In the genomic region with DNA sequence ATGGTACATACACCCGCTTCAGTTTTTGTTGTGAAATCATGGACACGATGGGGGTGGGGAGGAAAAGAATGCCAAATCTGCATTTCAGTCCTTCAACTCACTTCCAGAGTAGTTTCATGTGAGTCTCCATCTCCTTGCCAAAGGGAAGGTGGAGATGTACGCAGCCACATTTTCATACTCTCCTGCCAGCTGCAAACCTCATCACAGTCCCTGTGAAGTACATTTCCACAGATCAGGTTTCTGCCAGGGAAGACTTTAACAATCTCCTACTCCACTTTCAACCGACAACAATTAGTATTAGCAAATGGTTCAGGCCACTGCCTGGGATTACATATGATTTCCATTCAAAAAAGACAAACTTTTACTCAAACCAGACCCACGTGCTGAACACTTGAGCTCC, we compare ENCODE assay signal across 1 cellular context.
TF ChIP-seq lines count a peak whose summit lies in the region.

No MANE protein-coding gene starts in this region.

TF ChIP-seq in K562, 482 proteins besides CTCF, POLR2A, EP300 and RAD21 (continued from another document):
- TF ChIP-seq, protein P1, sequence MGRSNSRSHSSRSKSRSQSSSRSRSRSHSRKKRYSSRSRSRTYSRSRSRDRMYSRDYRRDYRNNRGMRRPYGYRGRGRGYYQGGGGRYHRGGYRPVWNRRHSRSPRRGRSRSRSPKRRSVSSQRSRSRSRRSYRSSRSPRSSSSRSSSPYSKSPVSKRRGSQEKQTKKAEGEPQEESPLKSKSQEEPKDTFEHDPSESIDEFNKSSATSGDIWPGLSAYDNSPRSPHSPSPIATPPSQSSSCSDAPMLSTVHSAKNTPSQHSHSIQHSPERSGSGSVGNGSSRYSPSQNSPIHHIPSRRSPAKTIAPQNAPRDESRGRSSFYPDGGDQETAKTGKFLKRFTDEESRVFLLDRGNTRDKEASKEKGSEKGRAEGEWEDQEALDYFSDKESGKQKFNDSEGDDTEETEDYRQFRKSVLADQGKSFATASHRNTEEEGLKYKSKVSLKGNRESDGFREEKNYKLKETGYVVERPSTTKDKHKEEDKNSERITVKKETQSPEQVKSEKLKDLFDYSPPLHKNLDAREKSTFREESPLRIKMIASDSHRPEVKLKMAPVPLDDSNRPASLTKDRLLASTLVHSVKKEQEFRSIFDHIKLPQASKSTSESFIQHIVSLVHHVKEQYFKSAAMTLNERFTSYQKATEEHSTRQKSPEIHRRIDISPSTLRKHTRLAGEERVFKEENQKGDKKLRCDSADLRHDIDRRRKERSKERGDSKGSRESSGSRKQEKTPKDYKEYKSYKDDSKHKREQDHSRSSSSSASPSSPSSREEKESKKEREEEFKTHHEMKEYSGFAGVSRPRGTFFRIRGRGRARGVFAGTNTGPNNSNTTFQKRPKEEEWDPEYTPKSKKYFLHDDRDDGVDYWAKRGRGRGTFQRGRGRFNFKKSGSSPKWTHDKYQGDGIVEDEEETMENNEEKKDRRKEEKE (IDR thresholded peaks at IDR 0.05; ENCODE audit: borderline replicate concordance in 1 of 2, control insufficient read depth in 1 of 2, low read depth in 2 of 2, low read length in 1 of 2) = no peak
- TF ChIP-seq ZNF274 (IDR thresholded peaks at IDR 0.05; ENCODE audit: borderline replicate concordance, low read depth, low read length) (no peak), KDM5B (IDR thresholded peaks at IDR 0.05; ENCODE audit: insufficient replicate concordance, low read depth, low read length) (no peak), ZNF282 (CRISPR knock-in tag; IDR thresholded peaks at IDR 0.05) (no peak), HDGF (IDR thresholded peaks at IDR 0.05) (no peak), SMARCA5 (IDR thresholded peaks at IDR 0.05) (no peak), ZNF347 (CRISPR knock-in tag; IDR thresholded peaks at IDR 0.05; ENCODE audit: low read depth) (no peak)
- TF ChIP-seq, protein P2, sequence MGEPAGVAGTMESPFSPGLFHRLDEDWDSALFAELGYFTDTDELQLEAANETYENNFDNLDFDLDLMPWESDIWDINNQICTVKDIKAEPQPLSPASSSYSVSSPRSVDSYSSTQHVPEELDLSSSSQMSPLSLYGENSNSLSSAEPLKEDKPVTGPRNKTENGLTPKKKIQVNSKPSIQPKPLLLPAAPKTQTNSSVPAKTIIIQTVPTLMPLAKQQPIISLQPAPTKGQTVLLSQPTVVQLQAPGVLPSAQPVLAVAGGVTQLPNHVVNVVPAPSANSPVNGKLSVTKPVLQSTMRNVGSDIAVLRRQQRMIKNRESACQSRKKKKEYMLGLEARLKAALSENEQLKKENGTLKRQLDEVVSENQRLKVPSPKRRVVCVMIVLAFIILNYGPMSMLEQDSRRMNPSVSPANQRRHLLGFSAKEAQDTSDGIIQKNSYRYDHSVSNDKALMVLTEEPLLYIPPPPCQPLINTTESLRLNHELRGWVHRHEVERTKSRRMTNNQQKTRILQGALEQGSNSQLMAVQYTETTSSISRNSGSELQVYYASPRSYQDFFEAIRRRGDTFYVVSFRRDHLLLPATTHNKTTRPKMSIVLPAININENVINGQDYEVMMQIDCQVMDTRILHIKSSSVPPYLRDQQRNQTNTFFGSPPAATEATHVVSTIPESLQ (CRISPR knock-in tag; IDR thresholded peaks at IDR 0.05) = no peak
- TF ChIP-seq, protein P3, sequence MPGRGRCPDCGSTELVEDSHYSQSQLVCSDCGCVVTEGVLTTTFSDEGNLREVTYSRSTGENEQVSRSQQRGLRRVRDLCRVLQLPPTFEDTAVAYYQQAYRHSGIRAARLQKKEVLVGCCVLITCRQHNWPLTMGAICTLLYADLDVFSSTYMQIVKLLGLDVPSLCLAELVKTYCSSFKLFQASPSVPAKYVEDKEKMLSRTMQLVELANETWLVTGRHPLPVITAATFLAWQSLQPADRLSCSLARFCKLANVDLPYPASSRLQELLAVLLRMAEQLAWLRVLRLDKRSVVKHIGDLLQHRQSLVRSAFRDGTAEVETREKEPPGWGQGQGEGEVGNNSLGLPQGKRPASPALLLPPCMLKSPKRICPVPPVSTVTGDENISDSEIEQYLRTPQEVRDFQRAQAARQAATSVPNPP (IDR thresholded peaks at IDR 0.05; ENCODE audit: borderline replicate concordance, insufficient read depth, insufficient read length) = no peak
- TF ChIP-seq, protein P4, sequence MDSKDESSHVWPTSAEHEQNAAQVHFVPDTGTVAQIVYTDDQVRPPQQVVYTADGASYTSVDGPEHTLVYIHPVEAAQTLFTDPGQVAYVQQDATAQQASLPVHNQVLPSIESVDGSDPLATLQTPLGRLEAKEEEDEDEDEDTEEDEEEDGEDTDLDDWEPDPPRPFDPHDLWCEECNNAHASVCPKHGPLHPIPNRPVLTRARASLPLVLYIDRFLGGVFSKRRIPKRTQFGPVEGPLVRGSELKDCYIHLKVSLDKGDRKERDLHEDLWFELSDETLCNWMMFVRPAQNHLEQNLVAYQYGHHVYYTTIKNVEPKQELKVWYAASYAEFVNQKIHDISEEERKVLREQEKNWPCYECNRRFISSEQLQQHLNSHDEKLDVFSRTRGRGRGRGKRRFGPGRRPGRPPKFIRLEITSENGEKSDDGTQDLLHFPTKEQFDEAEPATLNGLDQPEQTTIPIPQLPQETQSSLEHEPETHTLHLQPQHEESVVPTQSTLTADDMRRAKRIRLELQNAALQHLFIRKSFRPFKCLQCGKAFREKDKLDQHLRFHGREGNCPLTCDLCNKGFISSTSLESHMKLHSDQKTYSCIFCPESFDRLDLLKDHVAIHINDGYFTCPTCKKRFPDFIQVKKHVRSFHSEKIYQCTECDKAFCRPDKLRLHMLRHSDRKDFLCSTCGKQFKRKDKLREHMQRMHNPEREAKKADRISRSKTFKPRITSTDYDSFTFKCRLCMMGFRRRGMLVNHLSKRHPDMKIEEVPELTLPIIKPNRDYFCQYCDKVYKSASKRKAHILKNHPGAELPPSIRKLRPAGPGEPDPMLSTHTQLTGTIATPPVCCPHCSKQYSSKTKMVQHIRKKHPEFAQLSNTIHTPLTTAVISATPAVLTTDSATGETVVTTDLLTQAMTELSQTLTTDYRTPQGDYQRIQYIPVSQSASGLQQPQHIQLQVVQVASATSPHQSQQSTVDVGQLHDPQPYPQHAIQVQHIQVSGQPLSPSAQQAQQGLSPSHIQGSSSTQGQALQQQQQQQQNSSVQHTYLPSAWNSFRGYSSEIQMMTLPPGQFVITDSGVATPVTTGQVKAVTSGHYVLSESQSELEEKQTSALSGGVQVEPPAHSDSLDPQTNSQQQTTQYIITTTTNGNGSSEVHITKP (IDR thresholded peaks at IDR 0.05; ENCODE audit: partially characterized antibody) = no peak
